ENCODE assay signal across 8 cellular contexts in genomic region chr22:36387914-36388864, GRCh38. TPM values are rescaled to one million over a fixed set of nuclear protein-coding genes. Genes with fewer than 3 reads are reported as not detected.
DNase-seq lines count a peak whose midpoint lies in the region; ATAC-seq and TF ChIP-seq lines count a peak whose summit lies in the region.

Gene MYH9, minus strand, starts transcription at chr22:36387967. Its CDS starts 38,731 bp downstream, at chr22:36349236.

- peaks cover 7% of the 10 kb centered on the region for H3K36me3 Mint-ChIP-seq in T-helper 17 cell (ENCODE audit: low read depth)

- H3K27me3 ChIP-seq in upper lobe of right lung = no peaks in the 10 kb centered on the region

- H3K9me3 ChIP-seq in T-helper 17 cell (ENCODE audit: control insufficient read depth, low read length, poor library complexity, severe bottlenecking) (no peaks in the 10 kb centered on the region), upper lobe of right lung (no peaks in the 10 kb centered on the region)

- in situ Hi-C loops in GM13977 (cut with MboI; ENCODE audit: low pct_unique_long_range_greater_than_20kb, low sequenced_read_pairs, unreplicated experiment) = no loop called here

- H3K27ac ChIP-seq in upper lobe of right lung = peak within 1 kb of the TSS; percentile 96

- peak within 1 kb of the TSS; percentile 96 for H3K4me3 ChIP-seq in upper lobe of right lung

- H3K4me1 Mint-ChIP-seq in T-helper 17 cell = peaks cover 34% of the 10 kb centered on the region

- ATAC-seq in HG02884 (IDR thresholded peaks at IDR 0.05; ENCODE audit: unreplicated experiment) (peak; percentile 70), T-helper 17 cell (peak; percentile 88), left cardiac atrium (peak; percentile 94), upper lobe of right lung (peak; percentile 94)

- peak within 1 kb of the TSS; percentile 100 for H3K27ac Mint-ChIP-seq in T-helper 17 cell

- peak; percentile 100 for DNase-seq in GM13977 (ENCODE audit: low spot score)
- peak; percentile 99 for DNase-seq in NCI-H1694 treated with DMSO at 0.1 percent for 48 hours (lab: John Stamatoyannopoulos, UW)
- DNase-seq in T-helper 17 cell = peak; percentile 97 to 99 (median 98)
- DNase-seq in amygdala (lab: John Stamatoyannopoulos, UW) = peak; percentile 62 to 100 (median 99)
- DNase-seq in left cardiac atrium = peak; percentile 100
- peak; percentile 100 for DNase-seq in posterior vena cava (ENCODE audit: low spot score)
- peak; percentile 100 for DNase-seq in upper lobe of right lung

- peak within 1 kb of the TSS; percentile 96 for H3K4me3 Mint-ChIP-seq in T-helper 17 cell

- H3K4me1 ChIP-seq in upper lobe of right lung = peaks cover 33% of the 10 kb centered on the region

- intact Hi-C loops in left cardiac atrium (cut with DNase I) (loop anchor here (5.0 to 10.0 kb wide), 5 partner anchors 51 to 79 kb away; no protein-coding TSS in a partner anchor), posterior vena cava (cut with DNase I) (loop anchor here (2.0 to 5.0 kb wide), 3 partner anchors 61 to 79 kb away; no protein-coding TSS in a partner anchor), upper lobe of right lung (cut with DNase I) (loop anchor here (5.0 to 10.0 kb wide), 2 partner anchors 53 to 79 kb away; no protein-coding TSS in a partner anchor)

- no peak for TF ChIP-seq CTCF in GM13977 (IDR thresholded peaks at IDR 0.05; ENCODE audit: extremely low read depth, insufficient read depth, missing control alignments)
- no peak for TF ChIP-seq CTCF in upper lobe of right lung (IDR thresholded peaks at IDR 0.05)

- peaks cover 7% of the 10 kb centered on the region for H3K36me3 ChIP-seq in upper lobe of right lung

- H3K27me3 Mint-ChIP-seq in T-helper 17 cell = no peaks in the 10 kb centered on the region

RNA-seq across cellular contexts. Expression of gene MYH9, which starts in this region (rescaled TPM):
- total RNA-seq in T-helper 17 cell = 1,000 to 10,000 TPM; 1,038 to 1,220 TPM
- 100 to 1,000 TPM; 225 to 367 TPM for total RNA-seq in left cardiac atrium
- total RNA-seq in posterior vena cava = 100 to 1,000 TPM; 831 to 938 TPM
- 842 TPM for total RNA-seq in upper lobe of right lung

Comparison
In these comparisons a context has a peak if more than half of its experiments do, and no peak if none do; other contexts are left out.
1. Peak in every context shown above with its lines: DNase-seq, ATAC-seq, H3K4me3 ChIP-seq and H3K27ac ChIP-seq.